In the genomic region with DNA sequence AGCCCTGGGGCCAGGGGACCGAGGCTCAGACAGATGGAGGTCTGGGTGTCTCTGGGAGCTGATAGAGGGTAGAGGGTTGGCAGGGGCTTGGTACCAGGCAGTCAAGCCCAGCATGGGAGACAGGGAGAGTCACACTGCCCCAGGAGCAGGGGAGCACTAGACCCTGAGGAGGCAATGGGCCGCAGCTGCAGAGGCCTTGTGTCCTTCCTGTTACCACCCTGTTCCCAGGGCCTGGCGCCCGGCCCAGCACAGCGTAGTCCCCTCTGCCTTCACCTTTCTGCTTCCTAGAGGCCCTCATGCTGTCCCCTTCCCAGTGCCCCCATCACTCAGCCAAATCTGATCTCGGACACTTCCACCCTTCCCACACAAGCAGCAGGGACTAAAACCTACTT, we compare ENCODE assay signal across 18 cellular contexts. TPM values are rescaled to one million over a fixed set of nuclear protein-coding genes. Genes with fewer than 3 reads are reported as not detected.
A peak's percentile ranks its signal among the peaks of the same experiment; 100 is the strongest.
DNase-seq lines count a peak whose midpoint lies in the region; ATAC-seq and TF ChIP-seq lines count a peak whose summit lies in the region.
"Had no signal": no experiment of that assay in that cellular context is flagged by ENCODE, and none has a peak within 500 bp of the region (broad histone marks: within the 10 kb centered on the region; RNA-seq: fewer than 3 reads in every experiment).

No MANE protein-coding gene starts in this region.

- ATAC-seq in GM18511 (IDR thresholded peaks at IDR 0.05; ENCODE audit: unreplicated experiment) (peak; percentile 20), HG03097 (IDR thresholded peaks at IDR 0.05; ENCODE audit: low FRiP score, unreplicated experiment) (no peak), HG02642 (IDR thresholded peaks at IDR 0.05; ENCODE audit: poor library complexity, unreplicated experiment) (no peak)
- ATAC-seq in activated CD8-positive, alpha-beta T cell treated with anti-CD3 and anti-CD28 coated beads for 36 hours = no peak
- ATAC-seq: activated CD4-positive, CD25-positive, alpha-beta regulatory T cell treated with anti-CD3 and anti-CD28 coated beads, Interleukin-2, amount 50 U/mL, for 24 hours had no signal

- CTCF ChIA-PET in activated CD8-positive, alpha-beta T cell treated with anti-CD3 and anti-CD28 coated beads for 36 hours (lab: Charles Lee) = interaction anchor here (1.3 to 3.2 kb wide), 2 partner anchors 9 to 24 kb away, joined by 3 to 15 read pairs; no protein-coding TSS in a partner anchor

- intact Hi-C loops in activated CD8-positive, alpha-beta T cell treated with anti-CD3 and anti-CD28 coated beads for 36 hours (cut with micrococcal nuclease) = no loop called here

- no peaks in the 10 kb centered on the region for H3K36me3 Mint-ChIP-seq in T-helper 2 cell treated with Interferon-gamma antibody and Interleukin-4, amounts not matched to agents 5 μg/mL and 100 μg/mL, for 36 hours (ENCODE audit: low read depth)
- H3K36me3 Mint-ChIP-seq in activated CD8-positive, alpha-beta T cell treated with anti-CD3 and anti-CD28 coated beads for 36 hours (ENCODE audit: low read depth) = no peaks in the 10 kb centered on the region
- no peaks in the 10 kb centered on the region for H3K36me3 Mint-ChIP-seq in neural crest cell (ENCODE audit: low read depth)

- POLR2A ChIA-PET in activated CD8-positive, alpha-beta T cell treated with anti-CD3 and anti-CD28 coated beads for 36 hours (lab: Charles Lee) = no interaction called here

- peak overlapping the region; percentile 20 for H3K27ac Mint-ChIP-seq in T-helper 2 cell treated with Interferon-gamma antibody and Interleukin-4, amounts not matched to agents 5 μg/mL and 100 μg/mL, for 36 hours
- H3K27ac Mint-ChIP-seq in activated CD8-positive, alpha-beta T cell treated with anti-CD3 and anti-CD28 coated beads for 36 hours = peak overlapping the region; percentile 69
- peak overlapping the region; percentile 50 for H3K27ac Mint-ChIP-seq in neural crest cell (ENCODE audit: unreplicated experiment)

- no peak overlapping the region for H3K4me3 Mint-ChIP-seq in T-helper 2 cell treated with Interferon-gamma antibody and Interleukin-4, amounts not matched to agents 5 μg/mL and 100 μg/mL, for 36 hours
- H3K4me3 Mint-ChIP-seq in activated CD8-positive, alpha-beta T cell treated with anti-CD3 and anti-CD28 coated beads for 36 hours = no peak overlapping the region
- H3K4me3 Mint-ChIP-seq in neural crest cell = no peak overlapping the region

- TF ChIP-seq CTCF in activated CD8-positive, alpha-beta T cell treated with anti-CD3 and anti-CD28 coated beads for 36 hours (IDR thresholded peaks at IDR 0.05) = no peak
- TF ChIP-seq CTCF in neural crest cell (conservative IDR thresholded peaks at IDR 0.05) = no peak

- H3K9me3 Mint-ChIP-seq in T-helper 2 cell treated with Interferon-gamma antibody and Interleukin-4, amounts not matched to agents 5 μg/mL and 100 μg/mL, for 36 hours = no peaks in the 10 kb centered on the region
- no peaks in the 10 kb centered on the region for H3K9me3 Mint-ChIP-seq in activated CD8-positive, alpha-beta T cell treated with anti-CD3 and anti-CD28 coated beads for 36 hours
- H3K9me3 Mint-ChIP-seq in neural crest cell = no peaks in the 10 kb centered on the region

- peaks cover 19% of the 10 kb centered on the region for H3K4me1 Mint-ChIP-seq in T-helper 2 cell treated with Interferon-gamma antibody and Interleukin-4, amounts not matched to agents 5 μg/mL and 100 μg/mL, for 36 hours (ENCODE audit: low read depth)
- H3K4me1 Mint-ChIP-seq in activated CD8-positive, alpha-beta T cell treated with anti-CD3 and anti-CD28 coated beads for 36 hours (ENCODE audit: low read depth) = peaks cover 31% of the 10 kb centered on the region
- H3K4me1 Mint-ChIP-seq in neural crest cell = no peaks in the 10 kb centered on the region

- no peak for DNase-seq in T-helper 2 cell treated with Interferon-gamma antibody and Interleukin-4, amounts not matched to agents 5 μg/mL and 100 μg/mL, for 36 hours (ENCODE audit: low spot score)
- DNase-seq in T-helper 2 cell (no peak), neural crest cell (ENCODE audit: low read depth, low spot score) (no peak), NCI-H1092 treated with DMSO at 0.1 percent for 48 hours (lab: John Stamatoyannopoulos, UW) (no peak)
- DNase-seq in activated CD8-positive, alpha-beta T cell treated with anti-CD3 and anti-CD28 coated beads for 36 hours = peak; percentile 1
- DNase-seq: activated T-cell treated with anti-CD3 and anti-CD28 coated beads for 4 hours; central memory CD4-positive, alpha-beta T cell; DMS79 treated with DMSO at 0.1 percent for 48 hours; NCI-H146; NCI-H2227 treated with DMSO at 0.1 percent for 48 hours; occipital lobe had no signal

- no peaks in the 10 kb centered on the region for H3K27me3 Mint-ChIP-seq in T-helper 2 cell treated with Interferon-gamma antibody and Interleukin-4, amounts not matched to agents 5 μg/mL and 100 μg/mL, for 36 hours (ENCODE audit: low read depth)
- H3K27me3 Mint-ChIP-seq in activated CD8-positive, alpha-beta T cell treated with anti-CD3 and anti-CD28 coated beads for 36 hours = no peaks in the 10 kb centered on the region
- no peaks in the 10 kb centered on the region for H3K27me3 Mint-ChIP-seq in neural crest cell (ENCODE audit: low read depth)

RNA-seq across cellular contexts. Expression of gene TBC1D2B, which starts 6.8 kb away (rescaled TPM):
- 10 to 100 TPM; 62.9 to 65.7 TPM for total RNA-seq in activated CD8-positive, alpha-beta T cell treated with anti-CD3 and anti-CD28 coated beads for 36 hours
- total RNA-seq in neural crest cell = 19.7 and 21.8 TPM in 2 replicates

RNA-seq across cellular contexts. Expression of gene SH2D7, which starts 8.0 kb away (rescaled TPM):
- not detected for total RNA-seq in activated CD8-positive, alpha-beta T cell treated with anti-CD3 and anti-CD28 coated beads for 36 hours
- total RNA-seq in neural crest cell = not detected in 2 replicates
- total RNA-seq: A172, hepatocyte, LHCN-M2, occipital lobe had no signal

RNA-seq across cellular contexts. Expression of gene CIB2, which starts 46.9 kb away (rescaled TPM):
- 1 to 10 TPM; 1.6 TPM for total RNA-seq in activated CD8-positive, alpha-beta T cell treated with anti-CD3 and anti-CD28 coated beads for 36 hours
- total RNA-seq in neural crest cell = 36.5 and 37.7 TPM in 2 replicates

Comparison
In these comparisons a context has a peak if more than half of its experiments do, and no peak if none do; other contexts are left out.
1. RNA of gene CIB2, which starts 46.9 kb away (total RNA-seq): 36.5 to 37.7 TPM in neural crest cell; 1.6 TPM in activated CD8-positive, alpha-beta T cell treated with anti-CD3 and anti-CD28 coated beads for 36 hours; every median in the first group is over 10 times any median in the second.
2. Peak in every context shown above with its lines, with median percentiles within 50 percentile points of each other: H3K27ac Mint-ChIP-seq.